In genomic region chr1:245124644-245125043, GRCh38 we compare ENCODE assay signal across 1 cellular context.
TF ChIP-seq lines count a peak whose summit lies in the region.

No MANE protein-coding gene starts in this region.

TF ChIP-seq in H1, 55 proteins besides CTCF, POLR2A, EP300 and RAD21 (continued from another document):
- TF ChIP-seq HDAC2 (IDR thresholded peaks at IDR 0.05; ENCODE audit: borderline replicate concordance in 1 of 2, low read depth in 2 of 2, low read length in 2 of 2) (no peak), RNF2 (IDR thresholded peaks at IDR 0.05; ENCODE audit: borderline replicate concordance, low read depth, low read length, missing control alignments, poor library complexity, severe bottlenecking) (no peak), CEBPB (IDR thresholded peaks at IDR 0.05; ENCODE audit: low read depth, low read length) (no peak), RBBP5 (IDR thresholded peaks at IDR 0.05; ENCODE audit: borderline replicate concordance, low read depth, low read length) (no peak), KDM4A (IDR thresholded peaks at IDR 0.05; ENCODE audit: low read depth, low read length, severe bottlenecking) (no peak), CHD1 (IDR thresholded peaks at IDR 0.05; ENCODE audit: low read depth, low read length) (no peak), HDAC6 (IDR thresholded peaks at IDR 0.05; ENCODE audit: low read depth, low read length) (no peak), SIN3A (conservative IDR thresholded peaks at IDR 0.05 in 1 of 2, IDR thresholded peaks at IDR 0.05 in 1 of 2; ENCODE audit: low read depth in 1 of 2, low read length in 2 of 2) (no peak), POLR2AphosphoS5 (IDR thresholded peaks at IDR 0.05; ENCODE audit: low read depth, low read length) (no peak), RFX5 (IDR thresholded peaks at IDR 0.05; ENCODE audit: borderline replicate concordance, low read depth, low read length) (no peak)
